ENCODE assay signal across 8 cellular contexts in the genomic region with DNA sequence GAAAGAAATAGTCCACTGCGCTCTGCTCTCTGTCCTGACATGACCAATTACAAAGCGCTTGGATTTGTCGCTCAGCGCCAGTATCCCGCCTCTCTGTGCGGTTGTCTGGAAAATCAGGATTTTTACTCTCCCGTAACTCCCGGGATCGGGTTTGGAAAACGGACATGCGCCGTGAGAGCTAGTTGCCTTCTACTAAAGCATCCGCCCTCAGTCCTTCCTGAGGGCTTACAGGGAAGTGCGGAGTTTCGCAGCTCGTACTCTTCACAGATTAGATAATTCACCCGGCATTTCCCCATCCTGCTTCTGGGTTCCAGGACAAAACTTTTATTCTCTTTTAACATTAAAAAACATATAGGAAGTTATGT. TPM values are rescaled to one million over a fixed set of nuclear protein-coding genes. Genes with fewer than 3 reads are reported as not detected.
DNase-seq lines count a peak whose midpoint lies in the region; ATAC-seq and TF ChIP-seq lines count a peak whose summit lies in the region.

No MANE protein-coding gene starts in this region.

- H3K9me3 ChIP-seq in Caco-2 = no peaks in the 10 kb centered on the region
- no peaks in the 10 kb centered on the region for H3K9me3 ChIP-seq in HUES6 (ENCODE audit: control insufficient read depth, insufficient read depth, low read depth, low read length)
- no peaks in the 10 kb centered on the region for H3K9me3 ChIP-seq in OCI-LY1 (ENCODE audit: low read length)
- no peaks in the 10 kb centered on the region for H3K9me3 ChIP-seq in mononuclear cell (ENCODE audit: low read depth, low read length)

- H3K4me3 ChIP-seq in Caco-2 (ENCODE audit: low read depth, low read length) (peak overlapping the region; percentile 98), HUES6 (ENCODE audit: low read depth, low read length) (peak overlapping the region; percentile 93), OCI-LY1 (ENCODE audit: low read depth, low read length, poor library complexity, severe bottlenecking) (peak overlapping the region; percentile 98), mononuclear cell (ENCODE audit: low read length) (peak overlapping the region; percentile 88)

- H3K4me1 Mint-ChIP-seq in Caco-2 (ENCODE audit: low read depth, unreplicated experiment) = peaks cover 14% of the 10 kb centered on the region

- H3K79me2 ChIP-seq in OCI-LY1 (ENCODE audit: insufficient read depth, low read length) = peaks cover 37% of the 10 kb centered on the region

- BruUV-seq in Caco-2 (replicated peaks; lab: Mats Ljungman, UMichigan) = no TSS peak

- TF ChIP-seq CTCF in Caco-2 (IDR thresholded peaks at IDR 0.05; ENCODE audit: insufficient read depth in 1 of 2, low read depth in 1 of 2, low read length in 1 of 2, severe bottlenecking in 1 of 2, unreplicated experiment in 1 of 2) (no peak), OCI-LY1 (IDR thresholded peaks at IDR 0.05; ENCODE audit: low read length) (no peak)

- H3K9me2 ChIP-seq in OCI-LY1 (ENCODE audit: low read depth, low read length) = no peaks in the 10 kb centered on the region

- peak overlapping the region; percentile 92; the same call in 1 of the 2 replicates for H2AFZ ChIP-seq in OCI-LY1 (ENCODE audit: low read length)

- POLR2A ChIA-PET in Caco-2 (lab: Charles Lee) = interaction anchor here (0.5 to 1.1 kb wide), 4 partner anchors 31 to 833 kb away, joined by 3 to 6 read pairs (median 3); no protein-coding TSS in a partner anchor

- no peaks in the 10 kb centered on the region for H3F3A ChIP-seq in OCI-LY1 (ENCODE audit: insufficient read depth, low read length)

- no peaks in the 10 kb centered on the region for H3K27me3 ChIP-seq in Caco-2 (replicated peaks; ENCODE audit: control insufficient read depth, insufficient read depth, low read length)
- H3K27me3 ChIP-seq in HUES6 (ENCODE audit: control insufficient read depth, insufficient read depth, low read length) = no peaks in the 10 kb centered on the region
- H3K27me3 ChIP-seq in OCI-LY1 (ENCODE audit: insufficient read depth, low read length) = no peaks in the 10 kb centered on the region
- H3K27me3 ChIP-seq in mononuclear cell (ENCODE audit: insufficient read depth, low read length) = no peaks in the 10 kb centered on the region

- H3K4me1 ChIP-seq in Caco-2 (peaks cover 10% of the 10 kb centered on the region), HUES6 (ENCODE audit: control insufficient read depth, insufficient read depth, low read length) (peaks cover 27% of the 10 kb centered on the region), OCI-LY1 (ENCODE audit: insufficient read depth, low read length, severe bottlenecking) (peaks cover 54% of the 10 kb centered on the region), mononuclear cell (ENCODE audit: insufficient read depth, low read length) (peaks cover 39% of the 10 kb centered on the region)

- peak overlapping the region; percentile 99 for H3K4me3 Mint-ChIP-seq in Caco-2 (ENCODE audit: unreplicated experiment)

- peak overlapping the region; percentile 97 for H3K27ac Mint-ChIP-seq in Caco-2 (ENCODE audit: unreplicated experiment)

- H3K36me3 ChIP-seq in Caco-2 (ENCODE audit: control insufficient read depth, insufficient read depth, low read length) = no peaks in the 10 kb centered on the region
- H3K36me3 ChIP-seq in HUES6 (ENCODE audit: control insufficient read depth, insufficient read depth, low read length) = no peaks in the 10 kb centered on the region; the same call in 1 of the 2 replicates
- H3K36me3 ChIP-seq in OCI-LY1 (ENCODE audit: insufficient read depth, low read length) = peaks cover 3% of the 10 kb centered on the region; the same call in 1 of the 2 replicates

- peak overlapping the region; percentile 96 for H3K9ac ChIP-seq in HUES6 (ENCODE audit: low read length)
- H3K9ac ChIP-seq in OCI-LY1 (ENCODE audit: low read length) = peak overlapping the region; percentile 98

- CTCF ChIA-PET in Caco-2 (lab: Charles Lee) = interaction anchor here (0.5 to 1.3 kb wide), 4 partner anchors 226 to 833 kb away, joined by 3 to 4 read pairs (median 4); no protein-coding TSS in a partner anchor

- ATAC-seq in GM21423 (IDR thresholded peaks at IDR 0.05; ENCODE audit: unreplicated experiment) = peak; percentile 35

- H3K4me2 ChIP-seq in OCI-LY1 (ENCODE audit: low read length) = peak overlapping the region; percentile 96

- H3K9me3 Mint-ChIP-seq in Caco-2 (ENCODE audit: unreplicated experiment) = no peaks in the 10 kb centered on the region

- DNase-seq in Caco-2 = peak; percentile 96 to 97
- peak; percentile 54 for DNase-seq in activated T-cell treated with anti-CD3 and anti-CD28 coated beads for 1 hour (ENCODE audit: low read depth)
- peak; percentile 97 for DNase-seq in epithelial cell of prostate (ENCODE audit: low read depth, low spot score)
- DNase-seq in stimulated activated CD8-positive, alpha-beta memory T cell treated with anti-CD3 and anti-CD28 coated beads, Interleukin-2, amount 100 ng/mL, for 48 hours (ENCODE audit: low read depth in 2 of 2) = peak; percentile 44 to 59

- H3K36me3 Mint-ChIP-seq in Caco-2 (ENCODE audit: insufficient read depth, unreplicated experiment) = peaks cover 24% of the 10 kb centered on the region

- H3K27ac ChIP-seq in HUES6 (ENCODE audit: low read depth, low read length) (peak overlapping the region; percentile 85; the same call in 1 of the 2 replicates), OCI-LY1 (ENCODE audit: low read depth, low read length, poor library complexity, severe bottlenecking) (peak overlapping the region; percentile 94), epithelial cell of prostate (peak overlapping the region; percentile 90)

- no peaks in the 10 kb centered on the region for H3K27me3 Mint-ChIP-seq in Caco-2 (ENCODE audit: insufficient read depth, unreplicated experiment)

- intact Hi-C loops in Caco-2 (cut with micrococcal nuclease; ENCODE audit: unreplicated experiment) = loop anchor here (1.0 to 10.0 kb wide), 5 partner anchors 77 to 1020 kb away; a partner anchor contains a TSS

- H4K20me1 ChIP-seq in OCI-LY1 (ENCODE audit: insufficient read depth, low read length) = no peaks in the 10 kb centered on the region

RNA-seq across cellular contexts. Expression of a gene that starts 0.4 kb away (rescaled TPM):
- 15.0 and 15.3 TPM in 2 replicates for total RNA-seq in Caco-2 (2022)
- 1.3 TPM for total RNA-seq in mononuclear cell

RNA-seq across cellular contexts. Expression of a gene that starts 0.7 kb away (rescaled TPM):
- total RNA-seq in Caco-2 (2022) = 8.5 and 8.8 TPM in 2 replicates
- 1.2 TPM for total RNA-seq in mononuclear cell

Comparison
In these comparisons a context has a peak if more than half of its experiments do, and no peak if none do; other contexts are left out.
1. Peak in every context shown above with its lines: DNase-seq, ATAC-seq, H3K4me3 ChIP-seq and H3K27ac ChIP-seq.